Comparison of ENCODE assay signal across 8 cellular contexts in genomic region chr1:31548518-31548898, GRCh38. TPM values are rescaled to one million over a fixed set of nuclear protein-coding genes. Genes with fewer than 3 reads are reported as not detected.
DNase-seq lines count a peak whose midpoint lies in the region; ATAC-seq and TF ChIP-seq lines count a peak whose summit lies in the region.

No MANE protein-coding gene starts in this region.

- no peaks in the 10 kb centered on the region for H3K27me3 ChIP-seq in neuron (ENCODE audit: insufficient read depth, low read length)
- H3K27me3 ChIP-seq in spleen (replicated peaks in 1 of 7), result peaks cover 0 to 35% (median 0%) of the 10 kb centered on the region in 7 donors

- H3K36me3 ChIP-seq in neuron (ENCODE audit: insufficient read depth, low read length), result no peaks in the 10 kb centered on the region
- no peaks in the 10 kb centered on the region for H3K36me3 ChIP-seq in spleen
- H3K36me3 ChIP-seq in OCI-LY7 (ENCODE audit: insufficient read depth, low read length), result no peaks in the 10 kb centered on the region

- H3K4me3 ChIP-seq in epithelial cell of esophagus (ENCODE audit: low read length), result no peak overlapping the region
- no peak overlapping the region for H3K4me3 ChIP-seq in neuron (ENCODE audit: low read length)
- no peak overlapping the region for H3K4me3 ChIP-seq in spleen
- H3K4me3 ChIP-seq in OCI-LY7 (ENCODE audit: low read depth, low read length, poor library complexity, severe bottlenecking), result no peak overlapping the region

- CTCF ChIA-PET in OCI-LY7 (lab: Charles Lee; ENCODE audit: unreplicated experiment), result interaction anchor here (0.6 to 1.3 kb wide), 5 partner anchors 125 to 364 kb away, joined by 3 to 23 read pairs (median 4); no protein-coding TSS in a partner anchor

- H3K4me2 ChIP-seq in OCI-LY7 (ENCODE audit: low read length), result no peak overlapping the region

- H3K4me1 ChIP-seq in neuron (ENCODE audit: insufficient read depth, low read length) (no peaks in the 10 kb centered on the region), spleen (peaks cover 0 to 17% (median 10%) of the 10 kb centered on the region in 6 donors), OCI-LY7 (ENCODE audit: insufficient read depth, low read length, poor library complexity, severe bottlenecking) (peaks cover 10% of the 10 kb centered on the region)

- POLR2A ChIA-PET in OCI-LY7 (lab: Charles Lee), result interaction anchor here (1.0 to 1.2 kb wide), 2 partner anchors 17 to 128 kb away, joined by 4 to 7 read pairs; no protein-coding TSS in a partner anchor

- H2AFZ ChIP-seq in neuron (ENCODE audit: low read depth, low read length) (peak overlapping the region; percentile 47), OCI-LY7 (ENCODE audit: low read length) (no peak overlapping the region)

- H3K79me2 ChIP-seq in OCI-LY7 (ENCODE audit: insufficient read depth, low read depth, low read length), result no peaks in the 10 kb centered on the region

- TF ChIP-seq CTCF in epithelial cell of esophagus (IDR thresholded peaks at IDR 0.05; ENCODE audit: insufficient read depth, low read depth, low read length, missing control alignments), result no peak
- no peak for TF ChIP-seq CTCF in spleen (IDR thresholded peaks at IDR 0.05 in 8 of 11, conservative IDR thresholded peaks at IDR 0.05 in 3 of 11)
- TF ChIP-seq CTCF in OCI-LY7 (conservative IDR thresholded peaks at IDR 0.05; ENCODE audit: low read length), result no peak

- DNase-seq in epithelial cell of esophagus (ENCODE audit: low read depth) (peak; percentile 77), spleen (no peak), kidney tubule cell (ENCODE audit: low spot score) (no peak), retina (no peak), OCI-LY7 (ENCODE audit: low spot score) (no peak)

- intact Hi-C loops in spleen (cut with DNase I; ENCODE audit: low total_unique reads) (loop anchor here (10.0 kb wide), 2 partner anchors 154 to 364 kb away; no protein-coding TSS in a partner anchor), OCI-LY7 (cut with micrococcal nuclease; ENCODE audit: unreplicated experiment) (no loop called here)

- BruUV-seq in OCI-LY7 (replicated peaks; lab: Mats Ljungman, UMichigan), result no TSS peak

- H4K20me1 ChIP-seq in OCI-LY7 (ENCODE audit: insufficient read depth, low read length), result no peaks in the 10 kb centered on the region

- WGBS in spleen, 5 donors, result 38 to 66% (median 64%) methylated on average over 11 to 12 of the region's 12 CpGs

- no peak for TF ChIP-seq POLR2A in spleen (IDR thresholded peaks at IDR 0.05)

- H3K27ac ChIP-seq in spleen, result no peak overlapping the region
- H3K27ac ChIP-seq in OCI-LY7 (ENCODE audit: low read depth, low read length, poor library complexity, severe bottlenecking), result no peak overlapping the region

- no peaks in the 10 kb centered on the region for H3K9me2 ChIP-seq in OCI-LY7 (ENCODE audit: insufficient read depth, low read length)

- H3K9me3 ChIP-seq in neuron (ENCODE audit: low read length) (no peaks in the 10 kb centered on the region), spleen (peaks cover 0 to 1% (median 0%) of the 10 kb centered on the region in 8 donors), OCI-LY7 (ENCODE audit: low read length) (no peaks in the 10 kb centered on the region)

- peak; percentile 9 for ATAC-seq in GM18511 (IDR thresholded peaks at IDR 0.05; ENCODE audit: unreplicated experiment)
- ATAC-seq in HG03571 (IDR thresholded peaks at IDR 0.05; ENCODE audit: unreplicated experiment), result peak; percentile 7

RNA-seq across cellular contexts. Expression of gene TINAGL1, which starts 27.8 kb away (rescaled TPM):
- 100 to 1,000 TPM; 124 to 393 (median 243) TPM for total RNA-seq in spleen
- 10 to 100 TPM; 18.5 to 98.9 (median 38.0) TPM for polyA plus RNA-seq in spleen
- not detected in 2 replicates for total RNA-seq in OCI-LY7 (2014; rRNA removed; shearing (Covaris generic))
- 0.17 TPM in 1 of 2 replicates, not detected in the other for total RNA-seq in OCI-LY7 (2022)

Comparison
In these comparisons a context has a peak if more than half of its experiments do, and no peak if none do; other contexts are left out.
1. RNA of gene TINAGL1, which starts 27.8 kb away (total RNA-seq): 124 to 393 TPM in spleen; 0.17 TPM in OCI-LY7; every median in the first group is over 100 times any median in the second.